Comparison of ENCODE assay signal across 1 cellular context in the genomic region with DNA sequence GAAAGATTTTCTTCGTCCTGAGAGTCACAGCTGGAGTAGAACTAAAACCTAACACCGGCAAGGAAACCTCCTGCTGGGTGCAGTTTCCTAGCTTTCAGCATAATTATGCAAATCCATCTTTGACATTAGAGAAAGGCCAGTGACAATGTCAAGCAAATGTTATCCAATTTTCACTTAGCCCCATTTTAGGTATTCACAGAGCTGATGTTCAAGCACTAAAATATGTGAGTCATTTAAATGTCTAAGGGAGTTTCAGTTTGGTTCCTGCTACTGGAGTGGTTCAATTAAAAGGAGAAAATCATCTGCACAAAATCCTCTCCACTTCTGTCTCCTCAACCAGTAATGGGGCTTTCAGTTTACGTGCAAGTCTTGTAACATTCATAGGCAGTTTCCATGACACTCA.
TF ChIP-seq lines count a peak whose summit lies in the region.

No MANE protein-coding gene starts in this region.

TF ChIP-seq in H1, 55 proteins besides CTCF, POLR2A, EP300 and RAD21:
- TF ChIP-seq TCF12 (IDR thresholded peaks at IDR 0.05; ENCODE audit: low read depth, low read length): no peak
- no peak for TF ChIP-seq SP4 (IDR thresholded peaks at IDR 0.05; ENCODE audit: low read length)
